8 cellular contexts compared by ENCODE assay signal in the genomic region with DNA sequence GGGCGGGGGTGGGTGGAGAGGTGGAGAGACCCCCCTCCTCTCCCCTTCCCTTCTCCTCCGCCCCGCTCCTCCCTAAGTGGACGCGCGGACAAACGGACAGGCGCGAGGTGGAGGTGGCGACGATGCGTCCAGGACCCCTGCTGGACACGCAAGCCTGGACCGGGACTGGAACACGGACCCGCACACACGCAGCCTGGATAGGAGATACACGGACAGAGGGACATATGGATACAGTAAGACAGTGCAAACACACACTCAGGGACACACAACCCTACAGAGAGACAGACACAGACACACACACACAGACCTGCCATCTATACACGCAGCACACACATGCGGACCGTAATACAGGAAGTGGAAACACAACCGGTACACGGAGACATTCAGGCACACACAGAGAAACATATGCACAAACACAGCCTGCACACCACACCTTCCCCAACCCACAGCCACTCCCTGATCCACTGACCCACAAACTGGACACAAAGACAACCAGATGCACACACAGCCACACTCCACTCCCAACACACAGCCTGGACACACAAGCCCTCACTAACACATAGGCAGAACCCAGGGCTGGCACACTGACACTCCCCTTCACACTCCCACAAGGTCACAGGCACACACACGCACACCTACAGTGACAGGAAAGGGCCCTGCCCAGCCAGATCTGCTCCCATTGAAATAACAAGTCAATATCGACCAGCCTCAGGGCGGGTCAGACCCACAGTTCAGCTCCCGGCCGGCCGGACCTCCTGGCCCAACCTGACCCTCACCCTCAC. TPM values are rescaled to one million over a fixed set of nuclear protein-coding genes. Genes with fewer than 3 reads are reported as not detected.
DNase-seq lines count a peak whose midpoint lies in the region; ATAC-seq and TF ChIP-seq lines count a peak whose summit lies in the region.

No MANE protein-coding gene starts in this region.

- no peak for TF ChIP-seq POLR2A in GM18505 (IDR thresholded peaks at IDR 0.05; ENCODE audit: borderline replicate concordance, extremely low read depth, insufficient read depth, insufficient read length)

- intact Hi-C loops in CD4-positive, alpha-beta T cell (cut with DNase I, micrococcal nuclease), result loop anchor here (2.0 to 5.0 kb wide), 3 partner anchors 16 to 42 kb away; no protein-coding TSS in a partner anchor
- intact Hi-C loops in mammary epithelial cell (cut with micrococcal nuclease), result loop anchor here (2.0 kb wide), 1 partner anchor 40 kb away; no protein-coding TSS in a partner anchor

- peak in 2 of 10 experiments; percentile 20 to 39 for DNase-seq in CD4-positive, alpha-beta T cell
- peak; percentile 55 to 62 for DNase-seq in Kasumi-1 (lab: John Stamatoyannopoulos, UW)
- DNase-seq in mammary epithelial cell, result no peak
- DNase-seq in natural killer cell treated with Interleukin-12 subunit alpha and Interleukin-12 subunit beta and Interleukin-15 and Interleukin-18, amount 100 ng/mL, for 72 hours (ENCODE audit: low spot score), result no peak
- DNase-seq in stimulated activated CD4-positive, alpha-beta T cell treated with anti-CD3 and anti-CD28 coated beads, Interleukin-2, amount 100 ng/mL, for 48 hours, result no peak
- no peak for DNase-seq in COLO829 (ENCODE audit: low spot score)

- ATAC-seq in CD4-positive, alpha-beta T cell (ENCODE audit: poor library complexity), result peak; percentile 76
- ATAC-seq in natural killer cell treated with Interleukin-12 subunit alpha and Interleukin-12 subunit beta and Interleukin-15 and Interleukin-18, amount 100 ng/mL, for 72 hours, result peak; percentile 34 to 60
- no peak for ATAC-seq in HG02840 (IDR thresholded peaks at IDR 0.05; ENCODE audit: low FRiP score, unreplicated experiment)
- no peak for ATAC-seq in GM18505 (IDR thresholded peaks at IDR 0.05; ENCODE audit: unreplicated experiment)

- H3K79me2 ChIP-seq in mammary epithelial cell (ENCODE audit: insufficient read depth, low read length), result no peaks in the 10 kb centered on the region

- 11% methylated on average over 16 of the region's 29 CpGs for WGBS in mammary epithelial cell (ENCODE audit: low coverage, missing lambda C conversion rate)

- H3K27ac ChIP-seq in CD4-positive, alpha-beta T cell (ENCODE audit: low read depth, low read length), result peak overlapping the region; percentile 37
- H3K27ac ChIP-seq in mammary epithelial cell (ENCODE audit: insufficient read depth, low read depth, low read length), result no peak overlapping the region

- H3K9ac ChIP-seq in mammary epithelial cell (ENCODE audit: insufficient read depth, low read length), result no peak overlapping the region

- no peaks in the 10 kb centered on the region for H4K20me1 ChIP-seq in mammary epithelial cell (ENCODE audit: insufficient read depth, low read length)

- peak overlapping the region; percentile 78 for H3K4me2 ChIP-seq in mammary epithelial cell (ENCODE audit: insufficient read depth, low read depth, low read length)

- POLR2A ChIA-PET in CD4-positive, alpha-beta T cell (lab: Charles Lee), result interaction anchor here (1.0 to 4.7 kb wide), 12 partner anchors 12 to 69 kb away, joined by 3 to 62 read pairs (median 6); partner anchors contain the start of genes ARHGEF1 and RPS19

- H3K4me1 Mint-ChIP-seq in CD4-positive, alpha-beta T cell (ENCODE audit: low read depth), result peaks cover 40% of the 10 kb centered on the region
- H3K4me1 Mint-ChIP-seq in natural killer cell treated with Interleukin-12 subunit alpha and Interleukin-12 subunit beta and Interleukin-15 and Interleukin-18, amount 100 ng/mL, for 72 hours (ENCODE audit: low read depth in 2 of 2), result peaks cover 20 to 27% of the 10 kb centered on the region in 2 donors

- no peaks in the 10 kb centered on the region for H3K9me3 Mint-ChIP-seq in CD4-positive, alpha-beta T cell
- no peaks in the 10 kb centered on the region for H3K9me3 Mint-ChIP-seq in natural killer cell treated with Interleukin-12 subunit alpha and Interleukin-12 subunit beta and Interleukin-15 and Interleukin-18, amount 100 ng/mL, for 72 hours

- peak overlapping the region; percentile 90 for H3K4me3 Mint-ChIP-seq in CD4-positive, alpha-beta T cell
- peak overlapping the region; percentile 87 for H3K4me3 Mint-ChIP-seq in natural killer cell treated with Interleukin-12 subunit alpha and Interleukin-12 subunit beta and Interleukin-15 and Interleukin-18, amount 100 ng/mL, for 72 hours

- in situ Hi-C loops in mammary epithelial cell (cut with MboI; ENCODE audit: low sequenced_read_pairs in 2 of 2), result no loop called here

- no peaks in the 10 kb centered on the region for H3K27me3 Mint-ChIP-seq in CD4-positive, alpha-beta T cell
- H3K27me3 Mint-ChIP-seq in natural killer cell treated with Interleukin-12 subunit alpha and Interleukin-12 subunit beta and Interleukin-15 and Interleukin-18, amount 100 ng/mL, for 72 hours, result peaks cover 7 to 9% of the 10 kb centered on the region in 2 donors

- CTCF ChIA-PET in CD4-positive, alpha-beta T cell (lab: Charles Lee), result interaction anchor here (2.1 to 2.5 kb wide), 2 partner anchors 56 to 69 kb away, joined by 9 read pairs; partner anchors contain the start of gene RPS19
- CTCF ChIA-PET in mammary epithelial cell (lab: Charles Lee; ENCODE audit: low non-redundant PET), result no interaction called here

- no peak for TF ChIP-seq CTCF in CD4-positive, alpha-beta T cell (IDR thresholded peaks at IDR 0.05)
- no peak for TF ChIP-seq CTCF in mammary epithelial cell (conservative IDR thresholded peaks at IDR 0.05 in 1 of 2, IDR thresholded peaks at IDR 0.05 in 1 of 2; ENCODE audit: extremely low read depth in 1 of 2, insufficient read depth in 1 of 2, low read depth in 1 of 2, low read length in 2 of 2)

- H3K36me3 Mint-ChIP-seq in CD4-positive, alpha-beta T cell (ENCODE audit: low read depth), result peaks cover 6% of the 10 kb centered on the region
- no peaks in the 10 kb centered on the region for H3K36me3 Mint-ChIP-seq in natural killer cell treated with Interleukin-12 subunit alpha and Interleukin-12 subunit beta and Interleukin-15 and Interleukin-18, amount 100 ng/mL, for 72 hours

- H3K27ac Mint-ChIP-seq in CD4-positive, alpha-beta T cell, result peak overlapping the region; percentile 86
- peak overlapping the region in 1 of 2 donors; percentile 69 for H3K27ac Mint-ChIP-seq in natural killer cell treated with Interleukin-12 subunit alpha and Interleukin-12 subunit beta and Interleukin-15 and Interleukin-18, amount 100 ng/mL, for 72 hours

- H2AFZ ChIP-seq in mammary epithelial cell (ENCODE audit: low read depth, low read length), result peak overlapping the region; percentile 69

- H3K4me3 ChIP-seq in mammary epithelial cell (replicated peaks in 1 of 3; ENCODE audit: insufficient read depth in 1 of 3, low read depth in 2 of 3, low read length in 3 of 3), result peak overlapping the region in 2 of 3 experiments; percentile 36 to 38

- no peaks in the 10 kb centered on the region for H3K27me3 ChIP-seq in CD4-positive, alpha-beta T cell (ENCODE audit: control insufficient read depth, insufficient read depth, low read length)
- H3K27me3 ChIP-seq in mammary epithelial cell (ENCODE audit: insufficient read depth, low read length), result peaks cover 33% of the 10 kb centered on the region

- H3K9me3 ChIP-seq in CD4-positive, alpha-beta T cell (ENCODE audit: control insufficient read depth, low read length), result no peaks in the 10 kb centered on the region
- no peaks in the 10 kb centered on the region for H3K9me3 ChIP-seq in mammary epithelial cell (replicated peaks; ENCODE audit: insufficient read depth, low read length)

- no peaks in the 10 kb centered on the region for H3K36me3 ChIP-seq in mammary epithelial cell (ENCODE audit: insufficient read depth, low read length)

- dilution Hi-C loops in mammary epithelial cell (cut with HindIII; ENCODE audit: low sequenced_read_pairs), result no loop called here

- BruUV-seq in mammary epithelial cell (replicated peaks; lab: Mats Ljungman, UMichigan), result no TSS peak

- no peaks in the 10 kb centered on the region for H3K4me1 ChIP-seq in mammary epithelial cell (ENCODE audit: insufficient read depth, low read length)

RNA-seq across cellular contexts. Expression of gene ERFL, which starts 0.7 kb away (rescaled TPM):
- 1 to 10 TPM; 7.7 to 8.9 TPM for total RNA-seq in CD4-positive, alpha-beta T cell
- not detected for total RNA-seq in mammary epithelial cell
- polyA plus RNA-seq in mammary epithelial cell, result 0.03 TPM
- not detected for polyA minus RNA-seq in mammary epithelial cell
- total RNA-seq in natural killer cell treated with Interleukin-12 subunit alpha and Interleukin-12 subunit beta and Interleukin-15 and Interleukin-18, amount 100 ng/mL, for 72 hours, result under 1 TPM; 0.67 TPM

RNA-seq across cellular contexts. Expression of gene RABAC1, which starts 30.2 kb away (rescaled TPM):
- total RNA-seq in CD4-positive, alpha-beta T cell, result 100 to 1,000 TPM in 1 of 2 experiments, 10 to 100 TPM in 1; 96.0 to 102 TPM
- total RNA-seq in mammary epithelial cell, result 100 to 1,000 TPM in 1 of 2 donors, 10 to 100 TPM in 1; 74.8 to 154 TPM
- polyA plus RNA-seq in mammary epithelial cell, result 154 TPM
- 102 TPM for polyA minus RNA-seq in mammary epithelial cell
- total RNA-seq in natural killer cell treated with Interleukin-12 subunit alpha and Interleukin-12 subunit beta and Interleukin-15 and Interleukin-18, amount 100 ng/mL, for 72 hours, result 10 to 100 TPM; 79.6 to 89.7 TPM

RNA-seq across cellular contexts. Expression of gene ARHGEF1, which starts 46.0 kb away (rescaled TPM):
- 1,000 to 10,000 TPM; 1,019 to 1,047 TPM for total RNA-seq in CD4-positive, alpha-beta T cell
- total RNA-seq in mammary epithelial cell, result 100 to 1,000 TPM in 1 of 2 donors, 10 to 100 TPM in 1; 45.5 to 121 TPM
- 76.4 TPM for polyA plus RNA-seq in mammary epithelial cell
- polyA minus RNA-seq in mammary epithelial cell, result 53.0 TPM
- total RNA-seq in natural killer cell treated with Interleukin-12 subunit alpha and Interleukin-12 subunit beta and Interleukin-15 and Interleukin-18, amount 100 ng/mL, for 72 hours, result 100 to 1,000 TPM; 321 to 444 TPM

RNA-seq across cellular contexts. Expression of gene CD79A, which starts 51.9 kb away (rescaled TPM):
- total RNA-seq in CD4-positive, alpha-beta T cell, result 1 to 10 TPM; 3.7 to 3.8 TPM
- under 1 TPM in 1 of 2 donors, not detected in 1; 0.40 TPM for total RNA-seq in mammary epithelial cell
- polyA plus RNA-seq in mammary epithelial cell, result 0.08 TPM
- not detected for polyA minus RNA-seq in mammary epithelial cell
- 1 to 10 TPM in 1 of 2 donors, under 1 TPM in 1; 0.93 to 1.8 TPM for total RNA-seq in natural killer cell treated with Interleukin-12 subunit alpha and Interleukin-12 subunit beta and Interleukin-15 and Interleukin-18, amount 100 ng/mL, for 72 hours

Comparison
In these comparisons a context has a peak if more than half of its experiments do, and no peak if none do; other contexts are left out.
1. ATAC-seq: peak in CD4-positive, alpha-beta T cell (single experiment) and natural killer cell treated with Interleukin-12 subunit alpha and Interleukin-12 subunit beta and Interleukin-15 and Interleukin-18, amount 100 ng/mL, for 72 hours (2 of 2); none in HG02840 (single experiment) and GM18505 (single experiment).
2. DNase-seq: peak in Kasumi-1 (2 of 2); none in mammary epithelial cell (single experiment), natural killer cell treated with Interleukin-12 subunit alpha and Interleukin-12 subunit beta and Interleukin-15 and Interleukin-18, amount 100 ng/mL, for 72 hours (single experiment), stimulated activated CD4-positive, alpha-beta T cell treated with anti-CD3 and anti-CD28 coated beads, Interleukin-2, amount 100 ng/mL, for 48 hours (0 of 2) and COLO829 (single experiment).
3. RNA of gene ERFL, which starts 0.7 kb away (total RNA-seq): 7.7 to 8.9 TPM in CD4-positive, alpha-beta T cell; 0.67 TPM in natural killer cell treated with Interleukin-12 subunit alpha and Interleukin-12 subunit beta and Interleukin-15 and Interleukin-18, amount 100 ng/mL, for 72 hours and not detected in mammary epithelial cell; every median in the first group is over 4 times any median in the second.